1 cellular context compared by ENCODE assay signal in the genomic region with DNA sequence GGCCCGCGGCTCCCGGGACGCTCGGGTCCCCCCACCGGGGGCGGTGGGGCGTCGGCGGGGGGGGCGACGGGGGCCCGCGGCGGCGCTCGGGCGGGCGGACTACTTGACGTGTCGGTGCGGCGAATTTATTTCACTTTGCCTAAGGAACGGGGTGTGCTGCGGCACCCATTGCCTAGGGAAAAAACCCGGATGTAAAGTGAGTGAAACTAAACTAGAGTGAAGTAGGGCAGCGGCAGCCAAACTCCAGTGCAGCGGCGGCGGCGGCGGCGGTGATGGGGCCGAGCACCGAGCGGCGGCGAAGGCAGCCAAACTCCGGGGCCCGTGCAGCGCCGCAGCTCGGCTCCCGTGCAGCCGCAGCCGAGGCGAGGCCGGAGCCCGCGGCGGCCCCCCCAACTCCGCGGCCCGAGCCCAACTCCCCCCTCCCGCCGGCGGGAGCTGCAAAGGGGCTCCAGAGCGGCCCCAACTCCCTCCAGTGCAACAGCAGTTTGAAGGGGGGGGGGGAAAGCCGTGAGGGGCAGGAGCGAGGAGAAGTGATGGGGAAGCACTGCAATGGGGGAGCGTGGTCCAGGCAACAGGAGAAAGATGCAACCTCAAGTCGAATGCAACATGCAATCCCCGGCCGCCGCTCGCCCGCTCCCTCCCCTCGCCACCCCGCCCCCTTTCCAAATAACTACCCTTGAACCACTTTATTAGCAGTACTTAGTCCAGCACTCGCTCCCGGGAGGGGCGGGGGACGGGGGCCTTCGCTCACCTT.
TF ChIP-seq lines count a peak whose summit lies in the region.

No MANE protein-coding gene starts in this region.

TF ChIP-seq in HEK293, 187 proteins besides CTCF, POLR2A, EP300 and RAD21 (continued from another document and continues in another):
- TF ChIP-seq, protein P1, sequence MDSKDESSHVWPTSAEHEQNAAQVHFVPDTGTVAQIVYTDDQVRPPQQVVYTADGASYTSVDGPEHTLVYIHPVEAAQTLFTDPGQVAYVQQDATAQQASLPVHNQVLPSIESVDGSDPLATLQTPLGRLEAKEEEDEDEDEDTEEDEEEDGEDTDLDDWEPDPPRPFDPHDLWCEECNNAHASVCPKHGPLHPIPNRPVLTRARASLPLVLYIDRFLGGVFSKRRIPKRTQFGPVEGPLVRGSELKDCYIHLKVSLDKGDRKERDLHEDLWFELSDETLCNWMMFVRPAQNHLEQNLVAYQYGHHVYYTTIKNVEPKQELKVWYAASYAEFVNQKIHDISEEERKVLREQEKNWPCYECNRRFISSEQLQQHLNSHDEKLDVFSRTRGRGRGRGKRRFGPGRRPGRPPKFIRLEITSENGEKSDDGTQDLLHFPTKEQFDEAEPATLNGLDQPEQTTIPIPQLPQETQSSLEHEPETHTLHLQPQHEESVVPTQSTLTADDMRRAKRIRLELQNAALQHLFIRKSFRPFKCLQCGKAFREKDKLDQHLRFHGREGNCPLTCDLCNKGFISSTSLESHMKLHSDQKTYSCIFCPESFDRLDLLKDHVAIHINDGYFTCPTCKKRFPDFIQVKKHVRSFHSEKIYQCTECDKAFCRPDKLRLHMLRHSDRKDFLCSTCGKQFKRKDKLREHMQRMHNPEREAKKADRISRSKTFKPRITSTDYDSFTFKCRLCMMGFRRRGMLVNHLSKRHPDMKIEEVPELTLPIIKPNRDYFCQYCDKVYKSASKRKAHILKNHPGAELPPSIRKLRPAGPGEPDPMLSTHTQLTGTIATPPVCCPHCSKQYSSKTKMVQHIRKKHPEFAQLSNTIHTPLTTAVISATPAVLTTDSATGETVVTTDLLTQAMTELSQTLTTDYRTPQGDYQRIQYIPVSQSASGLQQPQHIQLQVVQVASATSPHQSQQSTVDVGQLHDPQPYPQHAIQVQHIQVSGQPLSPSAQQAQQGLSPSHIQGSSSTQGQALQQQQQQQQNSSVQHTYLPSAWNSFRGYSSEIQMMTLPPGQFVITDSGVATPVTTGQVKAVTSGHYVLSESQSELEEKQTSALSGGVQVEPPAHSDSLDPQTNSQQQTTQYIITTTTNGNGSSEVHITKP (tag by site-specific recombination; IDR thresholded peaks at IDR 0.05): peak; percentile 54
- no peak for TF ChIP-seq GLIS1 (tag by site-specific recombination; IDR thresholded peaks at IDR 0.05)
- no peak for TF ChIP-seq ZNF626 (tag by site-specific recombination; IDR thresholded peaks at IDR 0.05)
- no peak for TF ChIP-seq ZNF473 (tag by site-specific recombination; IDR thresholded peaks at IDR 0.05)
- TF ChIP-seq OSR2 (tag by site-specific recombination; IDR thresholded peaks at IDR 0.05): no peak
- TF ChIP-seq ZNF132 (tag by site-specific recombination; IDR thresholded peaks at IDR 0.05; ENCODE audit: borderline replicate concordance): no peak
- no peak for TF ChIP-seq GLI4 (tag by site-specific recombination; IDR thresholded peaks at IDR 0.05)
- peak; percentile 27 for TF ChIP-seq SP2 (tag by site-specific recombination; IDR thresholded peaks at IDR 0.05)
- no peak for TF ChIP-seq SCRT1 (tag by site-specific recombination; IDR thresholded peaks at IDR 0.05; ENCODE audit: borderline replicate concordance)
- no peak for TF ChIP-seq ZNF571 (tag by site-specific recombination; IDR thresholded peaks at IDR 0.05)
- TF ChIP-seq, protein P2, sequence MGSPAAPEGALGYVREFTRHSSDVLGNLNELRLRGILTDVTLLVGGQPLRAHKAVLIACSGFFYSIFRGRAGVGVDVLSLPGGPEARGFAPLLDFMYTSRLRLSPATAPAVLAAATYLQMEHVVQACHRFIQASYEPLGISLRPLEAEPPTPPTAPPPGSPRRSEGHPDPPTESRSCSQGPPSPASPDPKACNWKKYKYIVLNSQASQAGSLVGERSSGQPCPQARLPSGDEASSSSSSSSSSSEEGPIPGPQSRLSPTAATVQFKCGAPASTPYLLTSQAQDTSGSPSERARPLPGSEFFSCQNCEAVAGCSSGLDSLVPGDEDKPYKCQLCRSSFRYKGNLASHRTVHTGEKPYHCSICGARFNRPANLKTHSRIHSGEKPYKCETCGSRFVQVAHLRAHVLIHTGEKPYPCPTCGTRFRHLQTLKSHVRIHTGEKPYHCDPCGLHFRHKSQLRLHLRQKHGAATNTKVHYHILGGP (tag by site-specific recombination; IDR thresholded peaks at IDR 0.05): no peak
- TF ChIP-seq, protein P3, sequence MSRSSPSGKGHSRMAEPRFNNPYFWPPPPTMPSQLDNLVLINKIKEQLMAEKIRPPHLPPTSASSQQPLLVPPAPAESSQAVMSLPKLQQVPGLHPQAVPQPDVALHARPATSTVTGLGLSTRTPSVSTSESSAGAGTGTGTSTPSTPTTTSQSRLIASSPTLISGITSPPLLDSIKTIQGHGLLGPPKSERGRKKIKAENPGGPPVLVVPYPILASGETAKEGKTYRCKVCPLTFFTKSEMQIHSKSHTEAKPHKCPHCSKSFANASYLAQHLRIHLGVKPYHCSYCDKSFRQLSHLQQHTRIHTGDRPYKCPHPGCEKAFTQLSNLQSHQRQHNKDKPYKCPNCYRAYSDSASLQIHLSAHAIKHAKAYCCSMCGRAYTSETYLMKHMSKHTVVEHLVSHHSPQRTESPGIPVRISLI (tag by site-specific recombination; IDR thresholded peaks at IDR 0.05): no peak
- no peak for TF ChIP-seq MEIS1 (CRISPR knock-in tag; IDR thresholded peaks at IDR 0.05; ENCODE audit: borderline replicate concordance)
- TF ChIP-seq ZNF391 (tag by site-specific recombination; IDR thresholded peaks at IDR 0.05; ENCODE audit: borderline replicate concordance, low read depth): no peak
- TF ChIP-seq, protein P4, sequence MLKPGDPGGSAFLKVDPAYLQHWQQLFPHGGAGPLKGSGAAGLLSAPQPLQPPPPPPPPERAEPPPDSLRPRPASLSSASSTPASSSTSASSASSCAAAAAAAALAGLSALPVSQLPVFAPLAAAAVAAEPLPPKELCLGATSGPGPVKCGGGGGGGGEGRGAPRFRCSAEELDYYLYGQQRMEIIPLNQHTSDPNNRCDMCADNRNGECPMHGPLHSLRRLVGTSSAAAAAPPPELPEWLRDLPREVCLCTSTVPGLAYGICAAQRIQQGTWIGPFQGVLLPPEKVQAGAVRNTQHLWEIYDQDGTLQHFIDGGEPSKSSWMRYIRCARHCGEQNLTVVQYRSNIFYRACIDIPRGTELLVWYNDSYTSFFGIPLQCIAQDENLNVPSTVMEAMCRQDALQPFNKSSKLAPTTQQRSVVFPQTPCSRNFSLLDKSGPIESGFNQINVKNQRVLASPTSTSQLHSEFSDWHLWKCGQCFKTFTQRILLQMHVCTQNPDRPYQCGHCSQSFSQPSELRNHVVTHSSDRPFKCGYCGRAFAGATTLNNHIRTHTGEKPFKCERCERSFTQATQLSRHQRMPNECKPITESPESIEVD (tag by site-specific recombination; IDR thresholded peaks at IDR 0.05): no peak
- TF ChIP-seq ZNF423 (tag by site-specific recombination; IDR thresholded peaks at IDR 0.05): no peak
- TF ChIP-seq ZNF341 (tag by site-specific recombination; IDR thresholded peaks at IDR 0.05; ENCODE audit: low read depth): peak; percentile 53
- no peak for TF ChIP-seq ZNF274 (IDR thresholded peaks at IDR 0.05; ENCODE audit: low read length)
- no peak for TF ChIP-seq ZNF274 (tag by site-specific recombination; IDR thresholded peaks at IDR 0.05; ENCODE audit: borderline replicate concordance)
- TF ChIP-seq KLF8 (tag by site-specific recombination; IDR thresholded peaks at IDR 0.05): peak; percentile 19; the same call in 1 of the 2 replicates
- TF ChIP-seq, protein P5, sequence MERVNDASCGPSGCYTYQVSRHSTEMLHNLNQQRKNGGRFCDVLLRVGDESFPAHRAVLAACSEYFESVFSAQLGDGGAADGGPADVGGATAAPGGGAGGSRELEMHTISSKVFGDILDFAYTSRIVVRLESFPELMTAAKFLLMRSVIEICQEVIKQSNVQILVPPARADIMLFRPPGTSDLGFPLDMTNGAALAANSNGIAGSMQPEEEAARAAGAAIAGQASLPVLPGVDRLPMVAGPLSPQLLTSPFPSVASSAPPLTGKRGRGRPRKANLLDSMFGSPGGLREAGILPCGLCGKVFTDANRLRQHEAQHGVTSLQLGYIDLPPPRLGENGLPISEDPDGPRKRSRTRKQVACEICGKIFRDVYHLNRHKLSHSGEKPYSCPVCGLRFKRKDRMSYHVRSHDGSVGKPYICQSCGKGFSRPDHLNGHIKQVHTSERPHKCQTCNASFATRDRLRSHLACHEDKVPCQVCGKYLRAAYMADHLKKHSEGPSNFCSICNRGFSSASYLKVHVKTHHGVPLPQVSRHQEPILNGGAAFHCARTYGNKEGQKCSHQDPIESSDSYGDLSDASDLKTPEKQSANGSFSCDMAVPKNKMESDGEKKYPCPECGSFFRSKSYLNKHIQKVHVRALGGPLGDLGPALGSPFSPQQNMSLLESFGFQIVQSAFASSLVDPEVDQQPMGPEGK (tag by site-specific recombination; IDR thresholded peaks at IDR 0.05): peak; percentile 82
- no peak for TF ChIP-seq GFI1B (tag by site-specific recombination; IDR thresholded peaks at IDR 0.05)
- TF ChIP-seq ZNF654 (tag by site-specific recombination; IDR thresholded peaks at IDR 0.05; ENCODE audit: low read depth): no peak
- TF ChIP-seq, protein P6, sequence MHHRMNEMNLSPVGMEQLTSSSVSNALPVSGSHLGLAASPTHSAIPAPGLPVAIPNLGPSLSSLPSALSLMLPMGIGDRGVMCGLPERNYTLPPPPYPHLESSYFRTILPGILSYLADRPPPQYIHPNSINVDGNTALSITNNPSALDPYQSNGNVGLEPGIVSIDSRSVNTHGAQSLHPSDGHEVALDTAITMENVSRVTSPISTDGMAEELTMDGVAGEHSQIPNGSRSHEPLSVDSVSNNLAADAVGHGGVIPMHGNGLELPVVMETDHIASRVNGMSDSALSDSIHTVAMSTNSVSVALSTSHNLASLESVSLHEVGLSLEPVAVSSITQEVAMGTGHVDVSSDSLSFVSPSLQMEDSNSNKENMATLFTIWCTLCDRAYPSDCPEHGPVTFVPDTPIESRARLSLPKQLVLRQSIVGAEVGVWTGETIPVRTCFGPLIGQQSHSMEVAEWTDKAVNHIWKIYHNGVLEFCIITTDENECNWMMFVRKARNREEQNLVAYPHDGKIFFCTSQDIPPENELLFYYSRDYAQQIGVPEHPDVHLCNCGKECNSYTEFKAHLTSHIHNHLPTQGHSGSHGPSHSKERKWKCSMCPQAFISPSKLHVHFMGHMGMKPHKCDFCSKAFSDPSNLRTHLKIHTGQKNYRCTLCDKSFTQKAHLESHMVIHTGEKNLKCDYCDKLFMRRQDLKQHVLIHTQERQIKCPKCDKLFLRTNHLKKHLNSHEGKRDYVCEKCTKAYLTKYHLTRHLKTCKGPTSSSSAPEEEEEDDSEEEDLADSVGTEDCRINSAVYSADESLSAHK (tag by site-specific recombination; IDR thresholded peaks at IDR 0.05): no peak
- TF ChIP-seq ZNF169 (tag by site-specific recombination; IDR thresholded peaks at IDR 0.05): no peak
- TF ChIP-seq ZNF311 (tag by site-specific recombination; IDR thresholded peaks at IDR 0.05; ENCODE audit: borderline replicate concordance): no peak
- no peak for TF ChIP-seq EGR2 (tag by site-specific recombination; IDR thresholded peaks at IDR 0.05; ENCODE audit: low read depth)
- TF ChIP-seq ZNF366 (tag by site-specific recombination; conservative IDR thresholded peaks at IDR 0.05): peak; percentile 34; the same call in 1 of the 2 replicates
- TF ChIP-seq ZNF544 (tag by site-specific recombination; IDR thresholded peaks at IDR 0.05): no peak
- no peak for TF ChIP-seq ZBTB21 (tag by site-specific recombination; IDR thresholded peaks at IDR 0.05)
- no peak for TF ChIP-seq ZNF776 (tag by site-specific recombination; IDR thresholded peaks at IDR 0.05; ENCODE audit: borderline replicate concordance)
- TF ChIP-seq, protein P7, sequence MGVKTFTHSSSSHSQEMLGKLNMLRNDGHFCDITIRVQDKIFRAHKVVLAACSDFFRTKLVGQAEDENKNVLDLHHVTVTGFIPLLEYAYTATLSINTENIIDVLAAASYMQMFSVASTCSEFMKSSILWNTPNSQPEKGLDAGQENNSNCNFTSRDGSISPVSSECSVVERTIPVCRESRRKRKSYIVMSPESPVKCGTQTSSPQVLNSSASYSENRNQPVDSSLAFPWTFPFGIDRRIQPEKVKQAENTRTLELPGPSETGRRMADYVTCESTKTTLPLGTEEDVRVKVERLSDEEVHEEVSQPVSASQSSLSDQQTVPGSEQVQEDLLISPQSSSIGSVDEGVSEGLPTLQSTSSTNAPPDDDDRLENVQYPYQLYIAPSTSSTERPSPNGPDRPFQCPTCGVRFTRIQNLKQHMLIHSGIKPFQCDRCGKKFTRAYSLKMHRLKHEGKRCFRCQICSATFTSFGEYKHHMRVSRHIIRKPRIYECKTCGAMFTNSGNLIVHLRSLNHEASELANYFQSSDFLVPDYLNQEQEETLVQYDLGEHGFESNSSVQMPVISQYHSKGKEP (tag by site-specific recombination; IDR thresholded peaks at IDR 0.05): peak; percentile 95
- TF ChIP-seq ZNF155 (tag by site-specific recombination; IDR thresholded peaks at IDR 0.05): no peak
- TF ChIP-seq KLF10 (tag by site-specific recombination; IDR thresholded peaks at IDR 0.05): no peak
- no peak for TF ChIP-seq ZNF660 (tag by site-specific recombination; IDR thresholded peaks at IDR 0.05)
- 0 out of 2 replicates have a peak, but pooled peaks have one; percentile 27 for TF ChIP-seq SP3 (tag by site-specific recombination; IDR thresholded peaks at IDR 0.05)
- TF ChIP-seq IKZF3 (tag by site-specific recombination; IDR thresholded peaks at IDR 0.05): peak; percentile 77; the same call in 1 of the 2 replicates
- TF ChIP-seq, protein P8, sequence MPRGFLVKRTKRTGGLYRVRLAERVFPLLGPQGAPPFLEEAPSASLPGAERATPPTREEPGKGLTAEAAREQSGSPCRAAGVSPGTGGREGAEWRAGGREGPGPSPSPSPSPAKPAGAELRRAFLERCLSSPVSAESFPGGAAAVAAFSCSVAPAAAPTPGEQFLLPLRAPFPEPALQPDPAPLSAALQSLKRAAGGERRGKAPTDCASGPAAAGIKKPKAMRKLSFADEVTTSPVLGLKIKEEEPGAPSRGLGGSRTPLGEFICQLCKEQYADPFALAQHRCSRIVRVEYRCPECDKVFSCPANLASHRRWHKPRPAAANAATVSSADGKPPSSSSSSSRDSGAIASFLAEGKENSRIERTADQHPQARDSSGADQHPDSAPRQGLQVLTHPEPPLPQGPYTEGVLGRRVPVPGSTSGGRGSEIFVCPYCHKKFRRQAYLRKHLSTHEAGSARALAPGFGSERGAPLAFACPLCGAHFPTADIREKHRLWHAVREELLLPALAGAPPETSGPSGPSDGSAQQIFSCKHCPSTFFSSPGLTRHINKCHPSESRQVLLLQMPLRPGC (tag by site-specific recombination; IDR thresholded peaks at IDR 0.05): no peak
- TF ChIP-seq ZNF843 (tag by site-specific recombination; IDR thresholded peaks at IDR 0.05): no peak
- no peak for TF ChIP-seq ZNF747 (tag by site-specific recombination; IDR thresholded peaks at IDR 0.05)
- no peak for TF ChIP-seq REPIN1 (tag by site-specific recombination; IDR thresholded peaks at IDR 0.05; ENCODE audit: low read depth)
- peak; percentile 86 for TF ChIP-seq SCRT2 (tag by site-specific recombination; IDR thresholded peaks at IDR 0.05)
- TF ChIP-seq ZNF707 (tag by site-specific recombination; IDR thresholded peaks at IDR 0.05): no peak
- TF ChIP-seq, protein P9, sequence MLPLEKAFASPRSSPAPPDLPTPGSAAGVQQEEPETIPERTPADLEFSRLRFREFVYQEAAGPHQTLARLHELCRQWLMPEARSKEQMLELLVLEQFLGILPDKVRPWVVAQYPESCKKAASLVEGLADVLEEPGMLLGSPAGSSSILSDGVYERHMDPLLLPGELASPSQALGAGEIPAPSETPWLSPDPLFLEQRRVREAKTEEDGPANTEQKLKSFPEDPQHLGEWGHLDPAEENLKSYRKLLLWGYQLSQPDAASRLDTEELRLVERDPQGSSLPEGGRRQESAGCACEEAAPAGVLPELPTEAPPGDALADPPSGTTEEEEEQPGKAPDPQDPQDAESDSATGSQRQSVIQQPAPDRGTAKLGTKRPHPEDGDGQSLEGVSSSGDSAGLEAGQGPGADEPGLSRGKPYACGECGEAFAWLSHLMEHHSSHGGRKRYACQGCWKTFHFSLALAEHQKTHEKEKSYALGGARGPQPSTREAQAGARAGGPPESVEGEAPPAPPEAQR (tag by site-specific recombination; IDR thresholded peaks at IDR 0.05): no peak
- 0 out of 2 replicates have a peak, but pooled peaks have one; percentile 7 for TF ChIP-seq ZNF596 (tag by site-specific recombination; IDR thresholded peaks at IDR 0.05)
